ENCODE assay signal across 16 cellular contexts in genomic region chr5:72149742-72150141, GRCh38. TPM values are rescaled to one million over a fixed set of nuclear protein-coding genes. Genes with fewer than 3 reads are reported as not detected.
A peak's percentile ranks its signal among the peaks of the same experiment; 100 is the strongest.
DNase-seq lines count a peak whose midpoint lies in the region; ATAC-seq and TF ChIP-seq lines count a peak whose summit lies in the region.
"Had no signal": no experiment of that assay in that cellular context is flagged by ENCODE, and none has a peak within 500 bp of the region (broad histone marks: within the 10 kb centered on the region; RNA-seq: fewer than 3 reads in every experiment).

No MANE protein-coding gene starts in this region.

- no peak overlapping the region for H3K9ac ChIP-seq in mammary epithelial cell (ENCODE audit: insufficient read depth, low read length)

- intact Hi-C loops in MCF 10A (cut with micrococcal nuclease) = no loop called here
- intact Hi-C loops in mammary epithelial cell (cut with micrococcal nuclease) = no loop called here
- intact Hi-C loops in aorta (cut with DNase I) = loop anchor here in 1 of 2 donors (5.0 kb wide), 3 partner anchors 38 to 158 kb away; no protein-coding TSS in a partner anchor

- H3K4me3 Mint-ChIP-seq in MCF 10A (ENCODE audit: unreplicated experiment) = no peak overlapping the region

- H3K9me3 ChIP-seq in mammary epithelial cell (replicated peaks; ENCODE audit: insufficient read depth, low read length) (no peaks in the 10 kb centered on the region), aorta (ENCODE audit: control insufficient read depth, low read length) (no peaks in the 10 kb centered on the region)
- H3K9me3 ChIP-seq: ovary, Peyer's patch had no signal

- H3K36me3 ChIP-seq in mammary epithelial cell (ENCODE audit: insufficient read depth, low read length) = no peaks in the 10 kb centered on the region
- H3K36me3 ChIP-seq in aorta (ENCODE audit: control insufficient read depth in 1 of 2, insufficient read depth in 2 of 2, low read length in 1 of 2) = peaks cover 0 to 5% of the 10 kb centered on the region in 2 donors
- H3K36me3 ChIP-seq: ovary, Peyer's patch had no signal

- H3K4me1 Mint-ChIP-seq in MCF 10A (ENCODE audit: insufficient read depth, unreplicated experiment) = peaks cover 17% of the 10 kb centered on the region

- dilution Hi-C loops in mammary epithelial cell (cut with HindIII; ENCODE audit: low sequenced_read_pairs) = no loop called here

- no peaks in the 10 kb centered on the region for H3K27me3 ChIP-seq in mammary epithelial cell (ENCODE audit: insufficient read depth, low read length)
- H3K27me3 ChIP-seq in aorta (ENCODE audit: control insufficient read depth in 1 of 2, insufficient read depth in 2 of 2, low read length in 1 of 2) = no peaks in the 10 kb centered on the region
- H3K27me3 ChIP-seq: ovary, Peyer's patch had no signal

- H3K9me3 Mint-ChIP-seq in MCF 10A (ENCODE audit: unreplicated experiment) = no peaks in the 10 kb centered on the region

- H3K27me3 Mint-ChIP-seq in MCF 10A (ENCODE audit: insufficient read depth, unreplicated experiment) = no peaks in the 10 kb centered on the region

- 82% methylated on average over 2 of the region's 2 CpGs for WGBS in mammary epithelial cell (ENCODE audit: low coverage, missing lambda C conversion rate)
- 3 to 19% methylated on average over 2 of the region's 2 CpGs for WGBS in aorta, 2 donors

- no peaks in the 10 kb centered on the region for H3K36me3 Mint-ChIP-seq in MCF 10A (ENCODE audit: insufficient read depth, unreplicated experiment)

- no peak overlapping the region for H2AFZ ChIP-seq in mammary epithelial cell (ENCODE audit: low read depth, low read length)

- H3K79me2 ChIP-seq in mammary epithelial cell (ENCODE audit: insufficient read depth, low read length) = no peaks in the 10 kb centered on the region

- BruUV-seq in MCF 10A (replicated peaks; lab: Mats Ljungman, UMichigan) (no TSS peak), mammary epithelial cell (replicated peaks; lab: Mats Ljungman, UMichigan) (no TSS peak)

- in situ Hi-C loops in mammary epithelial cell (cut with MboI; ENCODE audit: low sequenced_read_pairs in 2 of 2) (loop anchor here in 1 of 2 donors (25.0 kb wide), 1 partner anchor 113 kb away; no protein-coding TSS in a partner anchor), astrocyte of the cerebellum (cut with HindIII; ENCODE audit: low sequenced_read_pairs) (no loop called here)

- H3K4me3 ChIP-seq in mammary epithelial cell (replicated peaks in 1 of 3; ENCODE audit: insufficient read depth in 1 of 3, low read depth in 2 of 3, low read length in 3 of 3) = no peak overlapping the region
- H3K4me3 ChIP-seq in astrocyte of the cerebellum (ENCODE audit: low read depth, low read length) = no peak overlapping the region
- H3K4me3 ChIP-seq in fibroblast of villous mesenchyme (ENCODE audit: low read depth, low read length) = no peak overlapping the region
- no peak overlapping the region for H3K4me3 ChIP-seq in aorta (ENCODE audit: low read length in 2 of 2)
- H3K4me3 ChIP-seq: ovary, Peyer's patch had no signal

- H3K4me1 ChIP-seq in mammary epithelial cell (ENCODE audit: insufficient read depth, low read length) = peaks cover 6% of the 10 kb centered on the region
- peaks cover 20 to 36% of the 10 kb centered on the region in 2 donors for H3K4me1 ChIP-seq in aorta (ENCODE audit: control insufficient read depth in 1 of 2, insufficient read depth in 2 of 2, low read length in 2 of 2)

- TF ChIP-seq CTCF in MCF 10A (IDR thresholded peaks at IDR 0.05; ENCODE audit: unreplicated experiment) (peak; percentile 8), mammary epithelial cell (conservative IDR thresholded peaks at IDR 0.05 in 1 of 2, IDR thresholded peaks at IDR 0.05 in 1 of 2; ENCODE audit: extremely low read depth in 1 of 2, insufficient read depth in 1 of 2, low read depth in 1 of 2, low read length in 2 of 2) (peak in 1 of 2 donors; percentile 6), astrocyte of the cerebellum (IDR thresholded peaks at IDR 0.05; ENCODE audit: low read depth, low read length, missing control alignments) (peak; percentile 38), fibroblast of villous mesenchyme (IDR thresholded peaks at IDR 0.05; ENCODE audit: insufficient read depth, low read depth, low read length) (peak; percentile 28)

- no peak for ATAC-seq in aorta (ENCODE audit: low FRiP score)

- no peak overlapping the region for H3K27ac Mint-ChIP-seq in MCF 10A (ENCODE audit: low read depth, unreplicated experiment)

- POLR2A ChIA-PET in MCF 10A (lab: Yijun Ruan, JAX) = interaction anchor here (0.7 kb wide), 1 partner anchor 1514 kb away, joined by 3 read pairs; no protein-coding TSS in a partner anchor

- H3K27ac ChIP-seq in mammary epithelial cell (ENCODE audit: insufficient read depth, low read depth, low read length) (no peak overlapping the region), aorta (ENCODE audit: low read depth in 1 of 2, low read length in 2 of 2) (peak overlapping the region; percentile 87 to 99)
- H3K27ac ChIP-seq: ovary had no signal

- H3K4me2 ChIP-seq in mammary epithelial cell (ENCODE audit: insufficient read depth, low read depth, low read length) = no peak overlapping the region

- DNase-seq in MCF 10A (ENCODE audit: unreplicated experiment) = no peak
- DNase-seq in mammary epithelial cell = no peak
- DNase-seq in astrocyte of the cerebellum (ENCODE audit: low read depth) = no peak
- DNase-seq in fibroblast of villous mesenchyme (ENCODE audit: low read depth) = no peak
- DNase-seq in aorta = no peak
- no peak for DNase-seq in dedifferentiated amniotic fluid mesenchymal stem cell (ENCODE audit: extremely low spot score)
- DNase-seq in activated CD4-positive, CD25-positive, alpha-beta regulatory T cell (lab: John Stamatoyannopoulos, UW) = no peak
- no peak for DNase-seq in NCI-H2081 treated with DMSO at 0.1 percent for 48 hours (lab: John Stamatoyannopoulos, UW)
- DNase-seq: ACHN; activated gamma-delta T cell; effector CD4-positive, alpha-beta T cell; NCI-H1930; NCI-H524 treated with DMSO at 0.1 percent for 48 hours; ovary; Peyer's patch; stimulated activated CD4-positive, alpha-beta T cell treated with anti-CD3 and anti-CD28 coated beads, Interleukin-12 subunit alpha, Interleukin-12 subunit beta, amount 100 ng/mL, for 4 hours had no signal

- CTCF ChIA-PET in MCF 10A (lab: Yijun Ruan, JAX) (interaction anchor here (1.0 to 1.3 kb wide), 3 partner anchors 12 to 159 kb away, joined by 3 to 4 read pairs (median 3); no protein-coding TSS in a partner anchor), mammary epithelial cell (lab: Charles Lee; ENCODE audit: low non-redundant PET) (no interaction called here)

- no peaks in the 10 kb centered on the region for H4K20me1 ChIP-seq in mammary epithelial cell (ENCODE audit: insufficient read depth, low read length)

RNA-seq across cellular contexts. Expression of gene MAP1B, which starts 42.5 kb away (rescaled TPM):
- total RNA-seq in MCF 10A (2022) = 43.8 and 56.0 TPM in 2 replicates
- 100 to 1,000 TPM in 1 of 2 donors, 10 to 100 TPM in 1; 30.8 to 103 TPM for total RNA-seq in mammary epithelial cell
- 4.0 TPM for polyA plus RNA-seq in mammary epithelial cell
- 23.7 TPM for polyA minus RNA-seq in mammary epithelial cell
- total RNA-seq in fibroblast of villous mesenchyme = 74.3 and 124 TPM in 2 replicates
- total RNA-seq in aorta = 100 to 1,000 TPM; 382 to 754 TPM
- 10 to 100 TPM; 27.2 to 66.5 TPM for polyA plus RNA-seq in aorta
